Comparison of ENCODE assay signal across 10 cellular contexts in genomic region chr19:15285896-15286591, GRCh38. TPM values are rescaled to one million over a fixed set of nuclear protein-coding genes. Genes with fewer than 3 reads are reported as not detected.
DNase-seq lines count a peak whose midpoint lies in the region; ATAC-seq and TF ChIP-seq lines count a peak whose summit lies in the region.
"Had no signal": no experiment of that assay in that cellular context is flagged by ENCODE, and none has a peak within 500 bp of the region (broad histone marks: within the 10 kb centered on the region; RNA-seq: fewer than 3 reads in every experiment).

No MANE protein-coding gene starts in this region.

- H3K27me3 Mint-ChIP-seq in CD4-positive, CD25-positive, alpha-beta regulatory T cell, result no peaks in the 10 kb centered on the region

- H3K4me1 ChIP-seq in CD4-positive, CD25-positive, alpha-beta regulatory T cell (ENCODE audit: control insufficient read depth, insufficient read depth, low read length, poor library complexity, severe bottlenecking), result peaks cover 99% of the 10 kb centered on the region
- peaks cover 44 to 100% (median 100%) of the 10 kb centered on the region in 12 donors for H3K4me1 ChIP-seq in heart left ventricle

- no peak for DNase-seq in CD4-positive, CD25-positive, alpha-beta regulatory T cell
- peak; percentile 90 for DNase-seq in NAMALWA (ENCODE audit: low spot score)
- DNase-seq in left colon, result no peak
- no peak for DNase-seq in SW480 (ENCODE audit: low spot score)
- no peak for DNase-seq in heart left ventricle
- no peak for DNase-seq in OCI-M1 (lab: John Stamatoyannopoulos, UW)
- DNase-seq: NCI-H774 had no signal

- no peak for TF ChIP-seq POLR2A in heart left ventricle (IDR thresholded peaks at IDR 0.05)

- peak overlapping the region in 3 of 4 donors; percentile 61 to 71 (median 65) for H3K4me3 Mint-ChIP-seq in CD4-positive, CD25-positive, alpha-beta regulatory T cell

- H3K4me1 Mint-ChIP-seq in CD4-positive, CD25-positive, alpha-beta regulatory T cell, result peaks cover 42 to 98% (median 85%) of the 10 kb centered on the region in 4 donors

- H3K27ac Mint-ChIP-seq in CD4-positive, CD25-positive, alpha-beta regulatory T cell, result peak overlapping the region; percentile 72 to 91 (median 81)

- no peak overlapping the region for H3K27ac ChIP-seq in CD4-positive, CD25-positive, alpha-beta regulatory T cell (ENCODE audit: insufficient read depth, low read length, poor library complexity, severe bottlenecking)
- no peak overlapping the region for H3K27ac ChIP-seq in heart left ventricle
- H3K27ac ChIP-seq: hepatocyte had no signal

- 63 to 67% (median 66%) methylated on average over 10 to 11 of the region's 11 CpGs for WGBS in heart left ventricle, 4 donors

- H3K9me3 ChIP-seq in CD4-positive, CD25-positive, alpha-beta regulatory T cell (ENCODE audit: control insufficient read depth in 2 of 2, low read length in 2 of 2), result no peaks in the 10 kb centered on the region
- H3K9me3 ChIP-seq in heart left ventricle, result no peaks in the 10 kb centered on the region

- peak overlapping the region; percentile 62 for H3K4me3 ChIP-seq in CD4-positive, CD25-positive, alpha-beta regulatory T cell (ENCODE audit: low read depth, low read length)
- no peak overlapping the region for H3K4me3 ChIP-seq in heart left ventricle
- H3K4me3 ChIP-seq: hepatocyte had no signal

- H3K36me3 Mint-ChIP-seq in CD4-positive, CD25-positive, alpha-beta regulatory T cell, result no peaks in the 10 kb centered on the region

- TF ChIP-seq CTCF in heart left ventricle (IDR thresholded peaks at IDR 0.05), result no peak

- H3K27me3 ChIP-seq in CD4-positive, CD25-positive, alpha-beta regulatory T cell (ENCODE audit: control insufficient read depth, insufficient read depth, low read length), result no peaks in the 10 kb centered on the region
- H3K27me3 ChIP-seq in heart left ventricle, result no peaks in the 10 kb centered on the region
- H3K27me3 ChIP-seq: hepatocyte had no signal

- no peaks in the 10 kb centered on the region for H3K9me3 Mint-ChIP-seq in CD4-positive, CD25-positive, alpha-beta regulatory T cell

- intact Hi-C loops in left colon (cut with DNase I, micrococcal nuclease) (no loop called here), heart left ventricle (cut with DNase I) (loop anchor here in 2 of 10 donors (5.0 to 10.0 kb wide), 2 partner anchors 41 to 89 kb away; partner anchors contain the start of gene AKAP8 (in 1 of the 2))

- H3K36me3 ChIP-seq in CD4-positive, CD25-positive, alpha-beta regulatory T cell (ENCODE audit: control insufficient read depth, insufficient read depth, low read length), result no peaks in the 10 kb centered on the region
- H3K36me3 ChIP-seq in heart left ventricle, result no peaks in the 10 kb centered on the region

- ATAC-seq in CD4-positive, CD25-positive, alpha-beta regulatory T cell (ENCODE audit: low read depth in 2 of 2), result peak in 1 of 2 donors; percentile 16
- ATAC-seq in GM19351 (IDR thresholded peaks at IDR 0.05; ENCODE audit: unreplicated experiment) (peak; percentile 59), left colon (peak; percentile 21), HG02938 (IDR thresholded peaks at IDR 0.05; ENCODE audit: unreplicated experiment) (no peak), heart left ventricle (no peak)

RNA-seq across cellular contexts. Expression of gene BRD4, which starts 46.3 kb away (rescaled TPM):
- total RNA-seq in CD4-positive, CD25-positive, alpha-beta regulatory T cell, result 168 TPM
- 10 to 100 TPM in 1 of 4 donors, 1 to 10 TPM in 3; 6.6 to 12.4 (median 9.3) TPM for polyA plus RNA-seq in CD4-positive, CD25-positive, alpha-beta regulatory T cell
- total RNA-seq in left colon, result 10 to 100 TPM; 64.6 to 90.7 TPM
- 10 to 100 TPM; 31.4 to 78.9 (median 61.8) TPM for total RNA-seq in heart left ventricle
- polyA plus RNA-seq in heart left ventricle, result 10 to 100 TPM; 31.1 to 76.9 TPM

RNA-seq across cellular contexts. Expression of gene EPHX3, which starts 53.8 kb away (rescaled TPM):
- total RNA-seq in CD4-positive, CD25-positive, alpha-beta regulatory T cell, result 0.22 TPM
- not detected for polyA plus RNA-seq in CD4-positive, CD25-positive, alpha-beta regulatory T cell
- total RNA-seq in left colon (under 1 TPM; 0.39 to 0.58 TPM), heart left ventricle (1 to 10 TPM in 1 of 9 donors, under 1 TPM in 5, not detected in 3; 0.12 to 1.3 (median 0.14) TPM)
- under 1 TPM; 0.11 to 0.21 TPM for polyA plus RNA-seq in heart left ventricle

Comparison
In these comparisons a context has a peak if more than half of its experiments do, and no peak if none do; other contexts are left out.
1. ATAC-seq: peak in GM19351 (single experiment) and left colon (single experiment); none in HG02938 (single experiment) and heart left ventricle (0 of 4).